Comparison of ENCODE assay signal across 11 cellular contexts in the genomic region with DNA sequence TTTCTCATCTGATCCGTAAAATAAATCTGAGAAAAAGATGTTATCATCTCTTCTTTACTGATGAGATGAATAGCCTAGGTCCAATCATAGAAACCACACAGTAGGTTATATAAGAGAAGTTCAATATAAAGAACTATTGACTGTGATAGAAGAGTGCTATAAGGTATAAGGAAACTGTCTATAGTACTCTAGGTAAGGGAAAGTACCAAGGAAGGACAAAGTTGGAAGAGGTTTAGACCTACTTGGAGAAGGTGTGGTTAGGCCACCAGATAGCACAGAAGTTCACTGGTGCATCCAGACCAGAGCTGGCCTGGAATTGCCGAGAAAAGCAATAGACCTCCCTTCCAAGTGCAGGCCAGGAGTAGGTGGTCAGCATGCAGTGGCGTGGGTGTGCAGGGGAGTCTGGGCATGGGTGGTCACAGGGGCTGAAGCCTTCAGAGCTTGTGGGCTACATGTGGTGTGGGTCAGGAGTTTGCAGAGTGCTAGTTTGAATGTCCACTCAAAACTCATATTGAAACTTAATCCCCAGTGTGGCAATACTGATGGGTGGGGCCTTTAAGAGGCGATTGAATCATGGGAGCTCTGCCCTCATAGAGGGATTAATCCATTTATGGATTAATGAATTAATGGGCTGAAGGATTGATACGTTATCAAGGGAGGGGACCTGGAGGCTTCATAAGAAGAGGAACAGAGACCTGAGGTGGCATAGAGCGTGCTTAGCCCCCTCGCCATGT.
DNase-seq lines count a peak whose midpoint lies in the region; ATAC-seq lines count a peak whose summit lies in the region.
"Had no signal": no experiment of that assay in that cellular context is flagged by ENCODE, and none has a peak within 500 bp of the region (broad histone marks: within the 10 kb centered on the region; RNA-seq: fewer than 3 reads in every experiment).

No MANE protein-coding gene starts in this region.

- DNase-seq in activated CD4-positive, alpha-beta T cell treated with anti-CD3 and anti-CD28 coated beads for 36 hours = no peak
- DNase-seq in activated CD4-positive, alpha-beta T cell treated with anti-CD3 and anti-CD28 coated beads, Interleukin-2, amount 50 U/mL, for 48 hours = no peak
- DNase-seq in activated T-helper 2 cell treated with anti-CD3 and anti-CD28 coated beads, Interferon-gamma antibody, Interleukin-2, Interleukin-4, amounts not matched to agents 10 μg/mL and 5 μg/mL and 100 μg/mL, durations not matched to agents 14 hours and 24 hours and 36 hours (ENCODE audit: low spot score) = no peak
- DNase-seq in naive B cell (no peak), NCI-H2029 treated with DMSO at 0.1 percent for 48 hours (lab: John Stamatoyannopoulos, UW) (no peak), ecto neural progenitor cell (ENCODE audit: low spot score) (no peak), DMS153 treated with DMSO at 0.1 percent for 48 hours (lab: John Stamatoyannopoulos, UW; ENCODE audit: unreplicated experiment) (no peak)
- DNase-seq: erythroblast, right lobe of liver had no signal

- no peaks in the 10 kb centered on the region for H3K9me3 Mint-ChIP-seq in activated CD4-positive, alpha-beta T cell treated with anti-CD3 and anti-CD28 coated beads for 36 hours (ENCODE audit: low read depth)
- H3K9me3 Mint-ChIP-seq in activated T-helper 2 cell treated with anti-CD3 and anti-CD28 coated beads, Interferon-gamma antibody, Interleukin-2, Interleukin-4, amounts not matched to agents 10 μg/mL and 5 μg/mL and 100 μg/mL, durations not matched to agents 14 hours and 24 hours and 36 hours = no peaks in the 10 kb centered on the region
- no peaks in the 10 kb centered on the region for H3K9me3 Mint-ChIP-seq in naive B cell

- ATAC-seq in activated CD4-positive, alpha-beta T cell treated with anti-CD3 and anti-CD28 coated beads for 36 hours = peak; percentile 3
- ATAC-seq in HG02840 (IDR thresholded peaks at IDR 0.05; ENCODE audit: low FRiP score, unreplicated experiment) = peak; percentile 6
- peak; percentile 47 to 65 for ATAC-seq in naive B cell (ENCODE audit: low read depth in 2 of 2)
- ATAC-seq: WTC11 had no signal

- H3K4me3 Mint-ChIP-seq in activated CD4-positive, alpha-beta T cell treated with anti-CD3 and anti-CD28 coated beads for 36 hours = no peak overlapping the region
- H3K4me3 Mint-ChIP-seq in activated T-helper 2 cell treated with anti-CD3 and anti-CD28 coated beads, Interferon-gamma antibody, Interleukin-2, Interleukin-4, amounts not matched to agents 10 μg/mL and 5 μg/mL and 100 μg/mL, durations not matched to agents 14 hours and 24 hours and 36 hours (ENCODE audit: low read depth) = no peak overlapping the region
- peak overlapping the region in 3 of 8 donors; percentile 4 to 37 (median 35) for H3K4me3 Mint-ChIP-seq in naive B cell
- H3K4me3 Mint-ChIP-seq: WTC11 had no signal

- intact Hi-C loops in activated CD4-positive, alpha-beta T cell treated with anti-CD3 and anti-CD28 coated beads for 36 hours (cut with DNase I, micrococcal nuclease) = loop anchor here (5.0 kb wide), 6 partner anchors 145 to 1540 kb away; a partner anchor contains a TSS
- intact Hi-C loops in activated T-helper 2 cell treated with anti-CD3 and anti-CD28 coated beads, Interferon-gamma antibody, Interleukin-2, Interleukin-4, amounts not matched to agents 10 μg/mL and 5 μg/mL and 100 μg/mL, durations not matched to agents 14 hours and 24 hours and 36 hours (cut with micrococcal nuclease) = loop anchor here (10.0 kb wide), 1 partner anchor 602 kb away; no protein-coding TSS in a partner anchor

- CTCF ChIA-PET in activated CD4-positive, alpha-beta T cell treated with anti-CD3 and anti-CD28 coated beads for 36 hours (lab: Charles Lee) = interaction anchor here (0.6 to 3.6 kb wide), 8 partner anchors 13 to 304 kb away, joined by 3 to 15 read pairs (median 4); no protein-coding TSS in a partner anchor

- no peaks in the 10 kb centered on the region for H3K36me3 Mint-ChIP-seq in activated CD4-positive, alpha-beta T cell treated with anti-CD3 and anti-CD28 coated beads for 36 hours (ENCODE audit: low read depth)
- H3K36me3 Mint-ChIP-seq in activated T-helper 2 cell treated with anti-CD3 and anti-CD28 coated beads, Interferon-gamma antibody, Interleukin-2, Interleukin-4, amounts not matched to agents 10 μg/mL and 5 μg/mL and 100 μg/mL, durations not matched to agents 14 hours and 24 hours and 36 hours (ENCODE audit: low read depth) = no peaks in the 10 kb centered on the region
- H3K36me3 Mint-ChIP-seq in naive B cell = no peaks in the 10 kb centered on the region
- H3K36me3 Mint-ChIP-seq: WTC11 had no signal

- peaks cover 1% of the 10 kb centered on the region for H3K27me3 Mint-ChIP-seq in activated CD4-positive, alpha-beta T cell treated with anti-CD3 and anti-CD28 coated beads for 36 hours
- peaks cover 25% of the 10 kb centered on the region for H3K27me3 Mint-ChIP-seq in activated T-helper 2 cell treated with anti-CD3 and anti-CD28 coated beads, Interferon-gamma antibody, Interleukin-2, Interleukin-4, amounts not matched to agents 10 μg/mL and 5 μg/mL and 100 μg/mL, durations not matched to agents 14 hours and 24 hours and 36 hours (ENCODE audit: low read depth)
- no peaks in the 10 kb centered on the region for H3K27me3 Mint-ChIP-seq in naive B cell

- H3K27ac Mint-ChIP-seq in activated CD4-positive, alpha-beta T cell treated with anti-CD3 and anti-CD28 coated beads for 36 hours = peak overlapping the region; percentile 63
- peak overlapping the region; percentile 45 for H3K27ac Mint-ChIP-seq in activated T-helper 2 cell treated with anti-CD3 and anti-CD28 coated beads, Interferon-gamma antibody, Interleukin-2, Interleukin-4, amounts not matched to agents 10 μg/mL and 5 μg/mL and 100 μg/mL, durations not matched to agents 14 hours and 24 hours and 36 hours
- peak overlapping the region in 4 of 6 donors; percentile 39 to 88 (median 54) for H3K27ac Mint-ChIP-seq in naive B cell
- H3K27ac Mint-ChIP-seq: WTC11 had no signal

- POLR2A ChIA-PET in activated CD4-positive, alpha-beta T cell treated with anti-CD3 and anti-CD28 coated beads for 36 hours (lab: Charles Lee) = interaction anchor here (0.8 to 1.2 kb wide), 4 partner anchors 63 to 496 kb away, joined by 3 to 4 read pairs (median 3); no protein-coding TSS in a partner anchor

- peaks cover 91% of the 10 kb centered on the region for H3K4me1 Mint-ChIP-seq in activated CD4-positive, alpha-beta T cell treated with anti-CD3 and anti-CD28 coated beads for 36 hours
- H3K4me1 Mint-ChIP-seq in activated T-helper 2 cell treated with anti-CD3 and anti-CD28 coated beads, Interferon-gamma antibody, Interleukin-2, Interleukin-4, amounts not matched to agents 10 μg/mL and 5 μg/mL and 100 μg/mL, durations not matched to agents 14 hours and 24 hours and 36 hours (ENCODE audit: low read depth) = peaks cover 63% of the 10 kb centered on the region
- H3K4me1 Mint-ChIP-seq in naive B cell = peaks cover 32 to 51% (median 48%) of the 10 kb centered on the region in 3 donors

Comparison
In these comparisons a context has a peak if more than half of its experiments do, and no peak if none do; other contexts are left out.
1. ATAC-seq: peak in every context shown above with its lines; median percentile 56 in naive B cell; 6 in HG02840; 3 in activated CD4-positive, alpha-beta T cell treated with anti-CD3 and anti-CD28 coated beads for 36 hours.